In the genomic region with DNA sequence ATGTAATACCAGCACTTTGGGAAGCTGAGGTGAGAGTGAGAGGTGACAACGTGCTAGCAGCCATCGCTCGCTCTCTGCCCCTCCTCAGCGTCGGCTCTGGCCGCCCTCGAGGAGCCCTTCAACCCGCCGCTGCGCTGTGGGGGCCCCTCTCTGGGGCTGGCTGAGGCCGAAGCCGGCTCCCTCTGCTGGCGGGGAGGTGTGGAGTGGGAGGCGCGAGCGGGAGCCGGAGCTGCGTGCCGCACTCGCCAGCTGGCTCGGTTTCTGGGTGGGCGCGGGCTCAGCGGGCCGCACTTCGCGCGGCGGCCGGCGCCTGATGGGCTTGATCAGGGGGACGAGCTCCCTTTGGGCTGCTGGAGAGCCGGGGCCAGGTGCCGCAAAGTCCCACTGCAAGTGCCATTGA, we compare ENCODE assay signal across 1 cellular context.
A peak's percentile ranks its signal among the peaks of the same experiment; 100 is the strongest.
TF ChIP-seq lines count a peak whose summit lies in the region.

No MANE protein-coding gene starts in this region.

TF ChIP-seq in HepG2, 621 proteins besides CTCF, POLR2A, EP300 and RAD21 (continued from another document):
- TF ChIP-seq ZNF407 (CRISPR knock-in tag; IDR thresholded peaks at IDR 0.05; ENCODE audit: not compliant biosample characterization) (no peak), ZNF546 (CRISPR knock-in tag; conservative IDR thresholded peaks at IDR 0.05) (no peak), NRL (CRISPR knock-in tag; IDR thresholded peaks at IDR 0.05; ENCODE audit: borderline replicate concordance) (no peak), ARID5B (CRISPR knock-in tag; IDR thresholded peaks at IDR 0.05) (no peak), ZNF350 (CRISPR knock-in tag; IDR thresholded peaks at IDR 0.05; ENCODE audit: borderline replicate concordance, low read depth) (no peak), STAG1 (CRISPR knock-in tag; IDR thresholded peaks at IDR 0.05) (0 out of 2 replicates have a peak, but pooled peaks have one; percentile 10), SNAPC2 (CRISPR knock-in tag; IDR thresholded peaks at IDR 0.05) (no peak), ZNF772 (CRISPR knock-in tag; IDR thresholded peaks at IDR 0.05) (no peak), NKX3-1 (CRISPR knock-in tag; IDR thresholded peaks at IDR 0.05) (no peak), KLF12 (CRISPR knock-in tag; IDR thresholded peaks at IDR 0.05; ENCODE audit: borderline replicate concordance) (no peak), CEBPB (IDR thresholded peaks at IDR 0.05; ENCODE audit: borderline replicate concordance, low read depth, low read length) (no peak), GATAD1 (CRISPR knock-in tag; IDR thresholded peaks at IDR 0.05) (no peak)
- TF ChIP-seq, protein P1, sequence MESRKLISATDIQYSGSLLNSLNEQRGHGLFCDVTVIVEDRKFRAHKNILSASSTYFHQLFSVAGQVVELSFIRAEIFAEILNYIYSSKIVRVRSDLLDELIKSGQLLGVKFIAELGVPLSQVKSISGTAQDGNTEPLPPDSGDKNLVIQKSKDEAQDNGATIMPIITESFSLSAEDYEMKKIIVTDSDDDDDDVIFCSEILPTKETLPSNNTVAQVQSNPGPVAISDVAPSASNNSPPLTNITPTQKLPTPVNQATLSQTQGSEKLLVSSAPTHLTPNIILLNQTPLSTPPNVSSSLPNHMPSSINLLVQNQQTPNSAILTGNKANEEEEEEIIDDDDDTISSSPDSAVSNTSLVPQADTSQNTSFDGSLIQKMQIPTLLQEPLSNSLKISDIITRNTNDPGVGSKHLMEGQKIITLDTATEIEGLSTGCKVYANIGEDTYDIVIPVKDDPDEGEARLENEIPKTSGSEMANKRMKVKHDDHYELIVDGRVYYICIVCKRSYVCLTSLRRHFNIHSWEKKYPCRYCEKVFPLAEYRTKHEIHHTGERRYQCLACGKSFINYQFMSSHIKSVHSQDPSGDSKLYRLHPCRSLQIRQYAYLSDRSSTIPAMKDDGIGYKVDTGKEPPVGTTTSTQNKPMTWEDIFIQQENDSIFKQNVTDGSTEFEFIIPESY (CRISPR knock-in tag; IDR thresholded peaks at IDR 0.05) = 0 out of 2 replicates have a peak, but pooled peaks have one; percentile 25
- TF ChIP-seq, protein P2, sequence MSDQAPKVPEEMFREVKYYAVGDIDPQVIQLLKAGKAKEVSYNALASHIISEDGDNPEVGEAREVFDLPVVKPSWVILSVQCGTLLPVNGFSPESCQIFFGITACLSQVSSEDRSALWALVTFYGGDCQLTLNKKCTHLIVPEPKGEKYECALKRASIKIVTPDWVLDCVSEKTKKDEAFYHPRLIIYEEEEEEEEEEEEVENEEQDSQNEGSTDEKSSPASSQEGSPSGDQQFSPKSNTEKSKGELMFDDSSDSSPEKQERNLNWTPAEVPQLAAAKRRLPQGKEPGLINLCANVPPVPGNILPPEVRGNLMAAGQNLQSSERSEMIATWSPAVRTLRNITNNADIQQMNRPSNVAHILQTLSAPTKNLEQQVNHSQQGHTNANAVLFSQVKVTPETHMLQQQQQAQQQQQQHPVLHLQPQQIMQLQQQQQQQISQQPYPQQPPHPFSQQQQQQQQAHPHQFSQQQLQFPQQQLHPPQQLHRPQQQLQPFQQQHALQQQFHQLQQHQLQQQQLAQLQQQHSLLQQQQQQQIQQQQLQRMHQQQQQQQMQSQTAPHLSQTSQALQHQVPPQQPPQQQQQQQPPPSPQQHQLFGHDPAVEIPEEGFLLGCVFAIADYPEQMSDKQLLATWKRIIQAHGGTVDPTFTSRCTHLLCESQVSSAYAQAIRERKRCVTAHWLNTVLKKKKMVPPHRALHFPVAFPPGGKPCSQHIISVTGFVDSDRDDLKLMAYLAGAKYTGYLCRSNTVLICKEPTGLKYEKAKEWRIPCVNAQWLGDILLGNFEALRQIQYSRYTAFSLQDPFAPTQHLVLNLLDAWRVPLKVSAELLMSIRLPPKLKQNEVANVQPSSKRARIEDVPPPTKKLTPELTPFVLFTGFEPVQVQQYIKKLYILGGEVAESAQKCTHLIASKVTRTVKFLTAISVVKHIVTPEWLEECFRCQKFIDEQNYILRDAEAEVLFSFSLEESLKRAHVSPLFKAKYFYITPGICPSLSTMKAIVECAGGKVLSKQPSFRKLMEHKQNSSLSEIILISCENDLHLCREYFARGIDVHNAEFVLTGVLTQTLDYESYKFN (CRISPR knock-in tag; conservative IDR thresholded peaks at IDR 0.05) = no peak
